Comparison of ENCODE assay signal across 10 cellular contexts in genomic region chr19:51447510-51447909, GRCh38. TPM values are rescaled to one million over a fixed set of nuclear protein-coding genes. Genes with fewer than 3 reads are reported as not detected.
DNase-seq lines count a peak whose midpoint lies in the region; ATAC-seq lines count a peak whose summit lies in the region.
"Not testable (repeated sequence)": the region's sequence is repeated elsewhere in the genome, so short reads cannot be mapped to it uniquely, and the experiment has no call there.
"Had no signal": no experiment of that assay in that cellular context is flagged by ENCODE, and none has a peak within 500 bp of the region (broad histone marks: within the 10 kb centered on the region; RNA-seq: fewer than 3 reads in every experiment).

No MANE protein-coding gene starts in this region.

- peak overlapping the region in 1 of 3 donors; percentile 72 for H3K4me3 Mint-ChIP-seq in T-cell
- peak overlapping the region; percentile 71 for H3K4me3 Mint-ChIP-seq in activated CD4-positive, alpha-beta T cell treated with anti-CD3 and anti-CD28 coated beads, Interleukin-2, amount 10 ng/mL, durations not matched to agents 24 days and 14 days
- H3K4me3 Mint-ChIP-seq in activated T-cell treated with anti-CD3 and anti-CD28 coated beads, Interleukin-2, amount 50 U/mL, for 72 hours = peak overlapping the region; percentile 71 to 72
- H3K4me3 Mint-ChIP-seq in activated naive CD8-positive, alpha-beta T cell treated with anti-CD3 and anti-CD28 coated beads, Interleukin-2, amount 10 ng/mL, durations not matched to agents 7 days and 5 days = peak overlapping the region; percentile 51
- peak overlapping the region; percentile 65 for H3K4me3 Mint-ChIP-seq in natural killer cell treated with Interleukin-12 subunit alpha and Interleukin-12 subunit beta and Interleukin-15 and Interleukin-18, amount 100 ng/mL, for 72 hours

- H3K4me1 Mint-ChIP-seq in T-cell = peaks cover 24 to 35% (median 28%) of the 10 kb centered on the region in 3 donors
- H3K4me1 Mint-ChIP-seq in activated CD4-positive, alpha-beta T cell treated with anti-CD3 and anti-CD28 coated beads, Interleukin-2, amount 10 ng/mL, durations not matched to agents 24 days and 14 days = peaks cover 42% of the 10 kb centered on the region
- H3K4me1 Mint-ChIP-seq in activated T-cell treated with anti-CD3 and anti-CD28 coated beads, Interleukin-2, amount 50 U/mL, for 72 hours (ENCODE audit: low read depth) = peaks cover 68% of the 10 kb centered on the region
- H3K4me1 Mint-ChIP-seq in activated naive CD8-positive, alpha-beta T cell treated with anti-CD3 and anti-CD28 coated beads, Interleukin-2, amount 10 ng/mL, durations not matched to agents 7 days and 5 days = peaks cover 20% of the 10 kb centered on the region
- peaks cover 27 to 34% of the 10 kb centered on the region in 2 donors for H3K4me1 Mint-ChIP-seq in natural killer cell treated with Interleukin-12 subunit alpha and Interleukin-12 subunit beta and Interleukin-15 and Interleukin-18, amount 100 ng/mL, for 72 hours (ENCODE audit: low read depth in 2 of 2)

- H3K27ac Mint-ChIP-seq in T-cell = peak overlapping the region; percentile 71 to 83
- peak overlapping the region; percentile 89 for H3K27ac Mint-ChIP-seq in activated CD4-positive, alpha-beta T cell treated with anti-CD3 and anti-CD28 coated beads, Interleukin-2, amount 10 ng/mL, durations not matched to agents 24 days and 14 days
- not testable (repeated sequence) for H3K27ac Mint-ChIP-seq in activated T-cell treated with anti-CD3 and anti-CD28 coated beads, Interleukin-2, amount 50 U/mL, for 72 hours; activated naive CD8-positive, alpha-beta T cell treated with anti-CD3 and anti-CD28 coated beads, Interleukin-2, amount 10 ng/mL, durations not matched to agents 7 days and 5 days
- peak overlapping the region; percentile 52 to 57 for H3K27ac Mint-ChIP-seq in natural killer cell treated with Interleukin-12 subunit alpha and Interleukin-12 subunit beta and Interleukin-15 and Interleukin-18, amount 100 ng/mL, for 72 hours

- CTCF ChIA-PET in T-cell (lab: Charles Lee) = not testable (repeated sequence)

- POLR2A ChIA-PET in T-cell (lab: Charles Lee); activated naive CD8-positive, alpha-beta T cell treated with anti-CD3 and anti-CD28 coated beads, Interleukin-2, amount 10 ng/mL, durations not matched to agents 7 days and 5 days (lab: Charles Lee): not testable (repeated sequence)

- H3K9me3 Mint-ChIP-seq in T-cell; natural killer cell treated with Interleukin-12 subunit alpha and Interleukin-12 subunit beta and Interleukin-15 and Interleukin-18, amount 100 ng/mL, for 72 hours: not testable (repeated sequence)
- peaks cover 38% of the 10 kb centered on the region for H3K9me3 Mint-ChIP-seq in activated CD4-positive, alpha-beta T cell treated with anti-CD3 and anti-CD28 coated beads, Interleukin-2, amount 10 ng/mL, durations not matched to agents 24 days and 14 days
- peaks cover 8 to 16% of the 10 kb centered on the region in 2 donors for H3K9me3 Mint-ChIP-seq in activated T-cell treated with anti-CD3 and anti-CD28 coated beads, Interleukin-2, amount 50 U/mL, for 72 hours
- peaks cover 18% of the 10 kb centered on the region for H3K9me3 Mint-ChIP-seq in activated naive CD8-positive, alpha-beta T cell treated with anti-CD3 and anti-CD28 coated beads, Interleukin-2, amount 10 ng/mL, durations not matched to agents 7 days and 5 days

- intact Hi-C loops in activated CD4-positive, alpha-beta T cell treated with anti-CD3 and anti-CD28 coated beads, Interleukin-2, amount 10 ng/mL, durations not matched to agents 24 days and 14 days (cut with micrococcal nuclease) = not testable (repeated sequence)

- not testable (repeated sequence) for H3K27me3 Mint-ChIP-seq in T-cell; activated T-cell treated with anti-CD3 and anti-CD28 coated beads, Interleukin-2, amount 50 U/mL, for 72 hours (ENCODE audit: low read depth)
- H3K27me3 Mint-ChIP-seq in activated CD4-positive, alpha-beta T cell treated with anti-CD3 and anti-CD28 coated beads, Interleukin-2, amount 10 ng/mL, durations not matched to agents 24 days and 14 days = peaks cover 11% of the 10 kb centered on the region
- peaks cover 53% of the 10 kb centered on the region for H3K27me3 Mint-ChIP-seq in activated naive CD8-positive, alpha-beta T cell treated with anti-CD3 and anti-CD28 coated beads, Interleukin-2, amount 10 ng/mL, durations not matched to agents 7 days and 5 days
- peaks cover 18 to 34% of the 10 kb centered on the region in 2 donors for H3K27me3 Mint-ChIP-seq in natural killer cell treated with Interleukin-12 subunit alpha and Interleukin-12 subunit beta and Interleukin-15 and Interleukin-18, amount 100 ng/mL, for 72 hours

- not testable (repeated sequence) for DNase-seq in T-cell; activated CD4-positive, alpha-beta T cell treated with anti-CD3 and anti-CD28 coated beads, Interleukin-2, amount 10 ng/mL, durations not matched to agents 24 days and 14 days; activated T-cell treated with anti-CD3 and anti-CD28 coated beads, Interleukin-2, amount 50 U/mL, for 72 hours; activated naive CD8-positive, alpha-beta T cell treated with anti-CD3 and anti-CD28 coated beads, Interleukin-2, amount 10 ng/mL, durations not matched to agents 7 days and 5 days; natural killer cell treated with Interleukin-12 subunit alpha and Interleukin-12 subunit beta and Interleukin-15 and Interleukin-18, amount 100 ng/mL, for 72 hours (ENCODE audit: low spot score)

- H3K36me3 Mint-ChIP-seq in T-cell; activated naive CD8-positive, alpha-beta T cell treated with anti-CD3 and anti-CD28 coated beads, Interleukin-2, amount 10 ng/mL, durations not matched to agents 7 days and 5 days: not testable (repeated sequence)
- H3K36me3 Mint-ChIP-seq in activated CD4-positive, alpha-beta T cell treated with anti-CD3 and anti-CD28 coated beads, Interleukin-2, amount 10 ng/mL, durations not matched to agents 24 days and 14 days (ENCODE audit: low read depth) = peaks cover 21% of the 10 kb centered on the region
- peaks cover 27 to 36% of the 10 kb centered on the region in 2 donors for H3K36me3 Mint-ChIP-seq in activated T-cell treated with anti-CD3 and anti-CD28 coated beads, Interleukin-2, amount 50 U/mL, for 72 hours (ENCODE audit: insufficient read depth in 2 of 2)
- peaks cover 15% of the 10 kb centered on the region for H3K36me3 Mint-ChIP-seq in natural killer cell treated with Interleukin-12 subunit alpha and Interleukin-12 subunit beta and Interleukin-15 and Interleukin-18, amount 100 ng/mL, for 72 hours

- ATAC-seq in T-cell (replicated peaks in 1 of 4); activated T-cell treated with anti-CD3 and anti-CD28 coated beads, Interleukin-2, amount 50 U/mL, for 72 hours (replicated peaks in 1 of 2); activated naive CD8-positive, alpha-beta T cell treated with anti-CD3 and anti-CD28 coated beads, Interleukin-2, amount 10 ng/mL, durations not matched to agents 7 days and 5 days (ENCODE audit: low read depth); natural killer cell treated with Interleukin-12 subunit alpha and Interleukin-12 subunit beta and Interleukin-15 and Interleukin-18, amount 100 ng/mL, for 72 hours: not testable (repeated sequence)

RNA-seq across cellular contexts. Expression of gene SIGLEC8, which starts 10.7 kb away (rescaled TPM):
- total RNA-seq in T-cell = not detected
- 0.09 and 0.16 TPM in 2 replicates for total RNA-seq in activated CD4-positive, alpha-beta T cell treated with anti-CD3 and anti-CD28 coated beads, Interleukin-2, amount 10 ng/mL, durations not matched to agents 24 days and 14 days
- total RNA-seq in activated T-cell treated with anti-CD3 and anti-CD28 coated beads, Interleukin-2, amount 50 U/mL, for 72 hours = not detected
- total RNA-seq in activated naive CD8-positive, alpha-beta T cell treated with anti-CD3 and anti-CD28 coated beads, Interleukin-2, amount 10 ng/mL, durations not matched to agents 7 days and 5 days = not detected
- not detected for total RNA-seq in natural killer cell treated with Interleukin-12 subunit alpha and Interleukin-12 subunit beta and Interleukin-15 and Interleukin-18, amount 100 ng/mL, for 72 hours
- total RNA-seq: A673; Caco-2; CD8-positive, alpha-beta memory T cell; GM23338; H7 had no signal

RNA-seq across cellular contexts. Expression of gene SIGLEC10, which starts 30.1 kb away (rescaled TPM):
- 1 to 10 TPM in 3 of 5 donors, under 1 TPM in 2; 0.67 to 6.7 (median 1.8) TPM for total RNA-seq in T-cell
- total RNA-seq in activated CD4-positive, alpha-beta T cell treated with anti-CD3 and anti-CD28 coated beads, Interleukin-2, amount 10 ng/mL, durations not matched to agents 24 days and 14 days = 2.3 and 3.5 TPM in 2 replicates
- 1 to 10 TPM in 1 of 2 donors, under 1 TPM in 1; 0.38 to 1.4 TPM for total RNA-seq in activated T-cell treated with anti-CD3 and anti-CD28 coated beads, Interleukin-2, amount 50 U/mL, for 72 hours
- total RNA-seq in activated naive CD8-positive, alpha-beta T cell treated with anti-CD3 and anti-CD28 coated beads, Interleukin-2, amount 10 ng/mL, durations not matched to agents 7 days and 5 days = under 1 TPM; 0.91 to 0.96 TPM
- 1 to 10 TPM in 1 of 2 donors, under 1 TPM in 1; 0.28 to 1.5 TPM for total RNA-seq in natural killer cell treated with Interleukin-12 subunit alpha and Interleukin-12 subunit beta and Interleukin-15 and Interleukin-18, amount 100 ng/mL, for 72 hours
- total RNA-seq: A673, Caco-2, GM23338, H7 had no signal

RNA-seq across cellular contexts. Expression of gene CEACAM18, which starts 30.8 kb away (rescaled TPM):
- total RNA-seq in T-cell = not detected
- not detected in 2 replicates for total RNA-seq in activated CD4-positive, alpha-beta T cell treated with anti-CD3 and anti-CD28 coated beads, Interleukin-2, amount 10 ng/mL, durations not matched to agents 24 days and 14 days
- not detected for total RNA-seq in activated T-cell treated with anti-CD3 and anti-CD28 coated beads, Interleukin-2, amount 50 U/mL, for 72 hours
- not detected for total RNA-seq in activated naive CD8-positive, alpha-beta T cell treated with anti-CD3 and anti-CD28 coated beads, Interleukin-2, amount 10 ng/mL, durations not matched to agents 7 days and 5 days
- total RNA-seq in natural killer cell treated with Interleukin-12 subunit alpha and Interleukin-12 subunit beta and Interleukin-15 and Interleukin-18, amount 100 ng/mL, for 72 hours = not detected
- total RNA-seq: A673; Caco-2; CD8-positive, alpha-beta memory T cell; GM23338; H7 had no signal

RNA-seq across cellular contexts. Expression of gene SIGLEC12, which starts 54.1 kb away (rescaled TPM):
- total RNA-seq in T-cell = not detected
- 0.98 and 1.5 TPM in 2 replicates for total RNA-seq in activated CD4-positive, alpha-beta T cell treated with anti-CD3 and anti-CD28 coated beads, Interleukin-2, amount 10 ng/mL, durations not matched to agents 24 days and 14 days
- 1 to 10 TPM; 1.0 to 1.6 TPM for total RNA-seq in activated T-cell treated with anti-CD3 and anti-CD28 coated beads, Interleukin-2, amount 50 U/mL, for 72 hours
- total RNA-seq in activated naive CD8-positive, alpha-beta T cell treated with anti-CD3 and anti-CD28 coated beads, Interleukin-2, amount 10 ng/mL, durations not matched to agents 7 days and 5 days = 1 to 10 TPM; 3.7 to 5.3 TPM
- total RNA-seq in natural killer cell treated with Interleukin-12 subunit alpha and Interleukin-12 subunit beta and Interleukin-15 and Interleukin-18, amount 100 ng/mL, for 72 hours = under 1 TPM in 1 of 2 donors, not detected in 1; 0.70 TPM
- total RNA-seq: A673, Caco-2, GM23338, H7 had no signal

RNA-seq across cellular contexts. Expression of gene C19orf84, which starts 57.1 kb away (rescaled TPM):
- not detected for total RNA-seq in T-cell
- total RNA-seq in activated CD4-positive, alpha-beta T cell treated with anti-CD3 and anti-CD28 coated beads, Interleukin-2, amount 10 ng/mL, durations not matched to agents 24 days and 14 days = 0.16 and 0.24 TPM in 2 replicates
- under 1 TPM; 0.23 to 0.26 TPM for total RNA-seq in activated T-cell treated with anti-CD3 and anti-CD28 coated beads, Interleukin-2, amount 50 U/mL, for 72 hours
- not detected for total RNA-seq in activated naive CD8-positive, alpha-beta T cell treated with anti-CD3 and anti-CD28 coated beads, Interleukin-2, amount 10 ng/mL, durations not matched to agents 7 days and 5 days
- under 1 TPM; 0.78 to 0.98 TPM for total RNA-seq in natural killer cell treated with Interleukin-12 subunit alpha and Interleukin-12 subunit beta and Interleukin-15 and Interleukin-18, amount 100 ng/mL, for 72 hours
- total RNA-seq: A673; Caco-2; CD8-positive, alpha-beta memory T cell had no signal
